ENCODE assay signal across 1 cellular context in genomic region chr1:23980006-23980724, GRCh38.
TF ChIP-seq lines count a peak whose summit lies in the region.

Gene SRSF10, minus strand, starts transcription at chr1:23980327. Its CDS starts 72 bp downstream, at chr1:23980255.

TF ChIP-seq in GM23338, 12 proteins besides CTCF, POLR2A, EP300 and RAD21 (continued from another document):
- no peak for TF ChIP-seq REST (IDR thresholded peaks at IDR 0.05; ENCODE audit: unreplicated experiment)
- TF ChIP-seq EZH2phosphoT487 (IDR thresholded peaks at IDR 0.05; ENCODE audit: unreplicated experiment) = no peak
- peak; percentile 70 for TF ChIP-seq CREB1 (CRISPR knock-in tag; IDR thresholded peaks at IDR 0.05; ENCODE audit: low read depth)
- no peak for TF ChIP-seq JUNB (IDR thresholded peaks at IDR 0.05; ENCODE audit: unreplicated experiment)
- no peak for TF ChIP-seq STAT1 (IDR thresholded peaks at IDR 0.05; ENCODE audit: unreplicated experiment)
- no peak for TF ChIP-seq ZNF462 (CRISPR knock-in tag; IDR thresholded peaks at IDR 0.05)
- TF ChIP-seq NANOG (IDR thresholded peaks at IDR 0.05; ENCODE audit: borderline replicate concordance) = 0 out of 2 replicates have a peak, but pooled peaks have one; percentile 15
- no peak for TF ChIP-seq EZH2 (IDR thresholded peaks at IDR 0.05; ENCODE audit: low read depth, unreplicated experiment)
- peak; percentile 96 for TF ChIP-seq POLR2AphosphoS5 (IDR thresholded peaks at IDR 0.05; ENCODE audit: low read depth)
